Comparison of ENCODE assay signal across 8 cellular contexts in the genomic region with DNA sequence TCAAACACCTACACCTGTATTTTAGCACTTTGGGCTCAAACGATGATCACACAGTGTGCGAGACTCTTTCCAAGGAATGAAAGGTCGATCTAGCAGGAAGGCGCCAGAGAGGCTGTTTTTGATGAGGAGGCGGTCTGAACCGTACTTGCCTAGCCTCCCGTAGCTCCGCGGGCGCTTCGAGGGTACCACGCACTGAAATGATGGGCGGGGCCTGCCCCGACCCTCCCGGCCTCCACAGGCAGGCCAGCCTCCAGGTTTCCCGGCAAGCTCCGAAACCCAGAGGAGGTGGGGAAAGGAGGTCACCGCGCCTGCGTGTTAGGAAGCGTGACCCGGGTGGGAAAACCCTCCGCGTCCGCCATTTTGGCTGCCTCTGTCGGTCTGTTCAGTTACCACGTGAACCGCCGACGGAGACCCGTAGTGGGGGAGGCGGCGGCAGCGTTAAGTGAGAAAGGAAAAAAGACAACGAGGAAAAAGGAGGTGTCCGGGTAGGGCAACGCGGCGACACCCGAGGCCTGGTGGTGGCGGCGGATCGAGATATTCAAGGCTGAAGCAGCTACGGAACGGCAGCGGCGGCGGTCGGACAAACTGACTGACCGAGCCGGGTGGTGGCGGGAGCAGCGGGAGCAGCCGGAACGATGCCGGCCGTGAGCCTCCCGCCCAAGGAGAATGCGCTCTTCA. TPM values are rescaled to one million over a fixed set of nuclear protein-coding genes. Genes with fewer than 3 reads are reported as not detected.
A peak's percentile ranks its signal among the peaks of the same experiment; 100 is the strongest.
DNase-seq lines count a peak whose midpoint lies in the region; ATAC-seq and TF ChIP-seq lines count a peak whose summit lies in the region.

A gene (plus strand): TSS at position 363 of the 678 bp plus-strand sequence. CDS start 273 bp downstream, at position 636.

- peaks cover 59% of the 10 kb centered on the region for H3K4me1 Mint-ChIP-seq in activated T-cell treated with anti-CD3 and anti-CD28 coated beads, Interleukin-2, amount 50 U/mL, for 24 hours (ENCODE audit: low read depth)

- no peaks in the 10 kb centered on the region for H3K27me3 ChIP-seq in mucosa of stomach (ENCODE audit: control insufficient read depth, insufficient read depth, low read length)

- no peaks in the 10 kb centered on the region for H3K9me3 Mint-ChIP-seq in activated T-cell treated with anti-CD3 and anti-CD28 coated beads, Interleukin-2, amount 50 U/mL, for 24 hours

- peak; percentile 95 for TF ChIP-seq POLR2A in erythroblast (IDR thresholded peaks at IDR 0.05; ENCODE audit: low read length)

- in situ Hi-C loops in KBM-7 (cut with MboI; ENCODE audit: low pct_unique_long_range_greater_than_20kb, low sequenced_read_pairs) = no loop called here

- peaks cover 10% of the 10 kb centered on the region for H3K4me1 ChIP-seq in mucosa of stomach (ENCODE audit: control insufficient read depth, insufficient read depth, low read length)

- peak within 1 kb of the TSS; percentile 99 for H3K4me3 Mint-ChIP-seq in activated T-cell treated with anti-CD3 and anti-CD28 coated beads, Interleukin-2, amount 50 U/mL, for 24 hours

- no peaks in the 10 kb centered on the region for H3K9me3 ChIP-seq in mucosa of stomach (ENCODE audit: control insufficient read depth, low read length)

- H3K4me3 ChIP-seq in mucosa of stomach (ENCODE audit: low read length) = peak within 1 kb of the TSS; percentile 97

- peak within 1 kb of the TSS; percentile 90 for H3K9ac ChIP-seq in mucosa of stomach (ENCODE audit: low read length)

- peaks cover 54% of the 10 kb centered on the region for H3K36me3 Mint-ChIP-seq in activated T-cell treated with anti-CD3 and anti-CD28 coated beads, Interleukin-2, amount 50 U/mL, for 24 hours (ENCODE audit: low read depth)

- peak within 1 kb of the TSS; percentile 100 for H3K27ac Mint-ChIP-seq in activated T-cell treated with anti-CD3 and anti-CD28 coated beads, Interleukin-2, amount 50 U/mL, for 24 hours

- H3K36me3 ChIP-seq in mucosa of stomach (ENCODE audit: control insufficient read depth, insufficient read depth, low read length) = no peaks in the 10 kb centered on the region

- H3K27me3 Mint-ChIP-seq in activated T-cell treated with anti-CD3 and anti-CD28 coated beads, Interleukin-2, amount 50 U/mL, for 24 hours = no peaks in the 10 kb centered on the region

- ATAC-seq in GM21717 (IDR thresholded peaks at IDR 0.05; ENCODE audit: unreplicated experiment) = peak; percentile 83

- DNase-seq in DMS153 treated with DMSO at 0.1 percent for 48 hours (lab: John Stamatoyannopoulos, UW; ENCODE audit: unreplicated experiment) = peak; percentile 98
- DNase-seq in KBM-7 = peak; percentile 99
- DNase-seq in activated T-cell treated with anti-CD3 and anti-CD28 coated beads, Interleukin-2, amount 50 U/mL, for 24 hours = peak; percentile 97
- DNase-seq in erythroblast (lab: John Stamatoyannopoulos, UW) = peak; percentile 99
- DNase-seq in stimulated activated CD8-positive, alpha-beta memory T cell treated with anti-CD3 and anti-CD28 coated beads, Interleukin-7, amount 100 ng/mL, for 1 hour (ENCODE audit: low read depth in 2 of 2) = peak; percentile 92 to 95

TF ChIP-seq in PFSK-1, 5 proteins besides CTCF, POLR2A, EP300 and RAD21:
- peak; percentile 97 for TF ChIP-seq POLR2AphosphoS5 (IDR thresholded peaks at IDR 0.05; ENCODE audit: low read depth, low read length)
- TF ChIP-seq SIN3A (IDR thresholded peaks at IDR 0.05; ENCODE audit: borderline replicate concordance, insufficient read depth, low read length) = no peak
- TF ChIP-seq FOXP2 (optimal IDR thresholded peaks at IDR 0.05; ENCODE audit: borderline replicate concordance, extremely low read depth, extremely low read length, insufficient read depth) = no peak
- peak; percentile 92; the same call in 1 of the 2 replicates for TF ChIP-seq TAF1 (IDR thresholded peaks at IDR 0.05; ENCODE audit: borderline replicate concordance, insufficient read depth, low read length)
- TF ChIP-seq, protein P1, sequence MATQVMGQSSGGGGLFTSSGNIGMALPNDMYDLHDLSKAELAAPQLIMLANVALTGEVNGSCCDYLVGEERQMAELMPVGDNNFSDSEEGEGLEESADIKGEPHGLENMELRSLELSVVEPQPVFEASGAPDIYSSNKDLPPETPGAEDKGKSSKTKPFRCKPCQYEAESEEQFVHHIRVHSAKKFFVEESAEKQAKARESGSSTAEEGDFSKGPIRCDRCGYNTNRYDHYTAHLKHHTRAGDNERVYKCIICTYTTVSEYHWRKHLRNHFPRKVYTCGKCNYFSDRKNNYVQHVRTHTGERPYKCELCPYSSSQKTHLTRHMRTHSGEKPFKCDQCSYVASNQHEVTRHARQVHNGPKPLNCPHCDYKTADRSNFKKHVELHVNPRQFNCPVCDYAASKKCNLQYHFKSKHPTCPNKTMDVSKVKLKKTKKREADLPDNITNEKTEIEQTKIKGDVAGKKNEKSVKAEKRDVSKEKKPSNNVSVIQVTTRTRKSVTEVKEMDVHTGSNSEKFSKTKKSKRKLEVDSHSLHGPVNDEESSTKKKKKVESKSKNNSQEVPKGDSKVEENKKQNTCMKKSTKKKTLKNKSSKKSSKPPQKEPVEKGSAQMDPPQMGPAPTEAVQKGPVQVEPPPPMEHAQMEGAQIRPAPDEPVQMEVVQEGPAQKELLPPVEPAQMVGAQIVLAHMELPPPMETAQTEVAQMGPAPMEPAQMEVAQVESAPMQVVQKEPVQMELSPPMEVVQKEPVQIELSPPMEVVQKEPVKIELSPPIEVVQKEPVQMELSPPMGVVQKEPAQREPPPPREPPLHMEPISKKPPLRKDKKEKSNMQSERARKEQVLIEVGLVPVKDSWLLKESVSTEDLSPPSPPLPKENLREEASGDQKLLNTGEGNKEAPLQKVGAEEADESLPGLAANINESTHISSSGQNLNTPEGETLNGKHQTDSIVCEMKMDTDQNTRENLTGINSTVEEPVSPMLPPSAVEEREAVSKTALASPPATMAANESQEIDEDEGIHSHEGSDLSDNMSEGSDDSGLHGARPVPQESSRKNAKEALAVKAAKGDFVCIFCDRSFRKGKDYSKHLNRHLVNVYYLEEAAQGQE (IDR thresholded peaks at IDR 0.05; ENCODE audit: insufficient read depth in 1 of 2, low read depth in 2 of 2, low read length in 2 of 2) = no peak; a peak in 1 of 4 replicates

RNA-seq across cellular contexts. Expression of the gene that starts here (rescaled TPM):
- polyA plus RNA-seq in PFSK-1 (2012; ENCODE audit: insufficient read length, low read depth) = 10.6 TPM

Comparison
In these comparisons a context has a peak if more than half of its experiments do, and no peak if none do; other contexts are left out.
1. Peak in every context shown above with its lines: DNase-seq, ATAC-seq and H3K4me3 ChIP-seq.